Comparison of ENCODE assay signal across 8 cellular contexts in genomic region chr10:3803295-3803883, GRCh38. TPM values are rescaled to one million over a fixed set of nuclear protein-coding genes. Genes with fewer than 3 reads are reported as not detected.
DNase-seq lines count a peak whose midpoint lies in the region; ATAC-seq, FAIRE-seq and TF ChIP-seq lines count a peak whose summit lies in the region.

No MANE protein-coding gene starts in this region.

- H3K27ac Mint-ChIP-seq in activated CD8-positive, alpha-beta T cell treated with anti-CD3 and anti-CD28 coated beads, Interleukin-2, amount 10 ng/mL, durations not matched to agents 7 days and 5 days = peak overlapping the region; percentile 73

- no peak overlapping the region for H3K4me3 Mint-ChIP-seq in activated CD8-positive, alpha-beta T cell treated with anti-CD3 and anti-CD28 coated beads, Interleukin-2, amount 10 ng/mL, durations not matched to agents 7 days and 5 days

- ATAC-seq in Right ventricle myocardium inferior (peak; percentile 14), HG02571 (IDR thresholded peaks at IDR 0.05; ENCODE audit: unreplicated experiment) (no peak)
- no peak for ATAC-seq in activated CD8-positive, alpha-beta T cell treated with anti-CD3 and anti-CD28 coated beads, Interleukin-2, amount 10 ng/mL, durations not matched to agents 7 days and 5 days

- H3K36me3 Mint-ChIP-seq in activated CD8-positive, alpha-beta T cell treated with anti-CD3 and anti-CD28 coated beads, Interleukin-2, amount 10 ng/mL, durations not matched to agents 7 days and 5 days (ENCODE audit: low read depth) = peaks cover 7% of the 10 kb centered on the region

- no peaks in the 10 kb centered on the region for H3K9me3 Mint-ChIP-seq in activated CD8-positive, alpha-beta T cell treated with anti-CD3 and anti-CD28 coated beads, Interleukin-2, amount 10 ng/mL, durations not matched to agents 7 days and 5 days (ENCODE audit: insufficient read depth)

- intact Hi-C loops in Right ventricle myocardium inferior (cut with DNase I) = no loop called here
- intact Hi-C loops in cardiac septum (cut with DNase I) = loop anchor here (5.0 kb wide), 1 partner anchor 859 kb away; no protein-coding TSS in a partner anchor

- no peak for DNase-seq in Right ventricle myocardium inferior (ENCODE audit: missing footprints)
- no peak for DNase-seq in cardiac septum (ENCODE audit: low spot score)
- DNase-seq in activated CD8-positive, alpha-beta T cell treated with anti-CD3 and anti-CD28 coated beads, Interleukin-2, amount 10 ng/mL, durations not matched to agents 7 days and 5 days = no peak
- peak; percentile 77 for DNase-seq in islet precursor cell
- peak; percentile 31 for DNase-seq in ureter (ENCODE audit: low spot score)
- DNase-seq in H4 (ENCODE audit: low spot score) = no peak
- DNase-seq in H54 (ENCODE audit: insufficient read length, low spot score) = no peak

- no peaks in the 10 kb centered on the region for H3K27me3 Mint-ChIP-seq in activated CD8-positive, alpha-beta T cell treated with anti-CD3 and anti-CD28 coated beads, Interleukin-2, amount 10 ng/mL, durations not matched to agents 7 days and 5 days (ENCODE audit: low read depth)

- no peak for FAIRE-seq in H54 (lab: Jason Lieb, UNC)

- POLR2A ChIA-PET in activated CD8-positive, alpha-beta T cell treated with anti-CD3 and anti-CD28 coated beads, Interleukin-2, amount 10 ng/mL, durations not matched to agents 7 days and 5 days (lab: Charles Lee) = interaction anchor here (12.0 kb wide), 1 partner anchor 20 kb away, joined by 247 read pairs; the partner anchor contains the start of gene KLF6

- CTCF ChIA-PET in activated CD8-positive, alpha-beta T cell treated with anti-CD3 and anti-CD28 coated beads, Interleukin-2, amount 10 ng/mL, durations not matched to agents 7 days and 5 days (lab: Charles Lee) = interaction anchor here (0.9 kb wide), 1 partner anchor 26 kb away, joined by 3 read pairs; no protein-coding TSS in a partner anchor

- TF ChIP-seq POLR2A in H54 (IDR thresholded peaks at IDR 0.05; ENCODE audit: low read depth, low read length) = no peak

- peaks cover 51% of the 10 kb centered on the region for H3K4me1 Mint-ChIP-seq in activated CD8-positive, alpha-beta T cell treated with anti-CD3 and anti-CD28 coated beads, Interleukin-2, amount 10 ng/mL, durations not matched to agents 7 days and 5 days (ENCODE audit: low read depth)

RNA-seq across cellular contexts. Expression of gene KLF6, which starts 18.4 kb away (rescaled TPM):
- 68.4 TPM for total RNA-seq in Right ventricle myocardium inferior
- total RNA-seq in cardiac septum = 83.1 TPM
- 100 to 1,000 TPM; 208 to 215 TPM for total RNA-seq in activated CD8-positive, alpha-beta T cell treated with anti-CD3 and anti-CD28 coated beads, Interleukin-2, amount 10 ng/mL, durations not matched to agents 7 days and 5 days
- total RNA-seq in ureter = 171 TPM
- 2.9 and 3.9 TPM in 2 replicates for total RNA-seq in H4 (2014; rRNA removed; shearing (Covaris generic))

Comparison
In these comparisons a context has a peak if more than half of its experiments do, and no peak if none do; other contexts are left out.
1. DNase-seq: peak in islet precursor cell (single experiment) and ureter (single experiment); none in Right ventricle myocardium inferior (single experiment), cardiac septum (single experiment), activated CD8-positive, alpha-beta T cell treated with anti-CD3 and anti-CD28 coated beads, Interleukin-2, amount 10 ng/mL, durations not matched to agents 7 days and 5 days (single experiment), H4 (single experiment) and H54 (single experiment).
2. RNA of gene KLF6, which starts 18.4 kb away (total RNA-seq): 208 to 215 TPM in activated CD8-positive, alpha-beta T cell treated with anti-CD3 and anti-CD28 coated beads, Interleukin-2, amount 10 ng/mL, durations not matched to agents 7 days and 5 days, 171 TPM in ureter (single experiment), 83.1 TPM in cardiac septum (single experiment) and 68.4 TPM in Right ventricle myocardium inferior (single experiment); 2.9 to 3.9 TPM in H4; every median in the first group is over 10 times any median in the second.